ENCODE assay signal across 1 cellular context in genomic region chr10:11605807-11606408, GRCh38.
TF ChIP-seq lines count a peak whose summit lies in the region.

No MANE protein-coding gene starts in this region.

TF ChIP-seq in GM23338, 12 proteins besides CTCF, POLR2A, EP300 and RAD21:
- TF ChIP-seq NANOG (IDR thresholded peaks at IDR 0.05; ENCODE audit: borderline replicate concordance) (no peak), EZH2phosphoT487 (IDR thresholded peaks at IDR 0.05; ENCODE audit: unreplicated experiment) (no peak)
